1 cellular context compared by ENCODE assay signal in genomic region chr10:6146921-6147320, GRCh38.
TF ChIP-seq lines count a peak whose summit lies in the region.

No MANE protein-coding gene starts in this region.

TF ChIP-seq in GM12878, 131 proteins besides CTCF, POLR2A, EP300 and RAD21:
- no peak for TF ChIP-seq ZNF207 (IDR thresholded peaks at IDR 0.05; ENCODE audit: borderline replicate concordance)
- TF ChIP-seq SRF (IDR thresholded peaks at IDR 0.05; ENCODE audit: low read depth in 2 of 2, low read length in 2 of 2): no peak
- TF ChIP-seq FOS (IDR thresholded peaks at IDR 0.05; ENCODE audit: borderline replicate concordance, extremely low read depth, insufficient read length): no peak
- no peak for TF ChIP-seq PBX3 (IDR thresholded peaks at IDR 0.05; ENCODE audit: insufficient replicate concordance, low read depth, low read length)
- no peak for TF ChIP-seq BACH1 (IDR thresholded peaks at IDR 0.05; ENCODE audit: borderline replicate concordance)
- no peak for TF ChIP-seq ZZZ3 (IDR thresholded peaks at IDR 0.05; ENCODE audit: control insufficient read depth, insufficient read length, low read depth)
- TF ChIP-seq HSF1 (IDR thresholded peaks at IDR 0.05; ENCODE audit: low read depth, low read length): no peak
- TF ChIP-seq HDGF (IDR thresholded peaks at IDR 0.05): no peak
- no peak for TF ChIP-seq MYB (IDR thresholded peaks at IDR 0.05; ENCODE audit: borderline replicate concordance, low read depth, low read length)
- TF ChIP-seq TBL1XR1 (IDR thresholded peaks at IDR 0.05; ENCODE audit: low read depth, low read length): no peak
- TF ChIP-seq YBX1 (IDR thresholded peaks at IDR 0.05): no peak
- no peak for TF ChIP-seq SMC3 (IDR thresholded peaks at IDR 0.05; ENCODE audit: borderline replicate concordance, low read length)
- TF ChIP-seq WRNIP1 (IDR thresholded peaks at IDR 0.05; ENCODE audit: borderline replicate concordance, low read depth, low read length): no peak
- no peak for TF ChIP-seq CHD1 (IDR thresholded peaks at IDR 0.05; ENCODE audit: low read depth, low read length)
- TF ChIP-seq DPF2 (IDR thresholded peaks at IDR 0.05): no peak
- no peak for TF ChIP-seq ZBTB11 (CRISPR knock-in tag; IDR thresholded peaks at IDR 0.05)
- TF ChIP-seq TCF12 (IDR thresholded peaks at IDR 0.05; ENCODE audit: low read depth, low read length): no peak
- TF ChIP-seq MTA3 (IDR thresholded peaks at IDR 0.05; ENCODE audit: borderline replicate concordance, low read length): no peak
- TF ChIP-seq BCL11A (IDR thresholded peaks at IDR 0.05; ENCODE audit: low read depth, low read length): no peak
- no peak for TF ChIP-seq POU2F2 (IDR thresholded peaks at IDR 0.05; ENCODE audit: borderline replicate concordance, low read depth, low read length)
